Comparison of ENCODE assay signal across 1 cellular context in genomic region chr3:152200476-152201422, GRCh38.
TF ChIP-seq lines count a peak whose summit lies in the region.

No MANE protein-coding gene starts in this region.

TF ChIP-seq in K562, 482 proteins besides CTCF, POLR2A, EP300 and RAD21 (continued from another document and continues in another):
- TF ChIP-seq CAMTA2 (CRISPR knock-in tag; conservative IDR thresholded peaks at IDR 0.05): no peak
- no peak for TF ChIP-seq NCOA1 (IDR thresholded peaks at IDR 0.05; ENCODE audit: low read depth)
- no peak for TF ChIP-seq FOS (IDR thresholded peaks at IDR 0.05; ENCODE audit: extremely low read depth, insufficient read length)
- no peak for TF ChIP-seq RBM22 (IDR thresholded peaks at IDR 0.05; ENCODE audit: low read depth, low read length, poor library complexity, severe bottlenecking)
- TF ChIP-seq MTA3 (IDR thresholded peaks at IDR 0.05; ENCODE audit: borderline replicate concordance): no peak
- TF ChIP-seq BMI1 (IDR thresholded peaks at IDR 0.05; ENCODE audit: low read length): no peak
- TF ChIP-seq NR2F6 (CRISPR knock-in tag; IDR thresholded peaks at IDR 0.05): no peak
- no peak for TF ChIP-seq ZNF263 (CRISPR knock-in tag; IDR thresholded peaks at IDR 0.05; ENCODE audit: borderline replicate concordance)
- TF ChIP-seq CBX1 (IDR thresholded peaks at IDR 0.05; ENCODE audit: low read depth): no peak
- no peak for TF ChIP-seq POLR2AphosphoS5 (IDR thresholded peaks at IDR 0.05; ENCODE audit: control insufficient read depth, insufficient read depth, low read depth, low read length)
- TF ChIP-seq MLLT1 (IDR thresholded peaks at IDR 0.05): peak in 1 of 2 experiments; percentile 34; a peak in 1 of 4 replicates
- peak; percentile 32 for TF ChIP-seq PRDM10 (IDR thresholded peaks at IDR 0.05; ENCODE audit: partially characterized antibody)
- no peak for TF ChIP-seq BCL6 (CRISPR knock-in tag; IDR thresholded peaks at IDR 0.05)
- TF ChIP-seq ZNF609 (CRISPR knock-in tag; IDR thresholded peaks at IDR 0.05; ENCODE audit: borderline replicate concordance): no peak
- no peak for TF ChIP-seq DIDO1 (tag; IDR thresholded peaks at IDR 0.05; ENCODE audit: low read depth)
- TF ChIP-seq EGR1 (conservative IDR thresholded peaks at IDR 0.05): no peak
- TF ChIP-seq HMBOX1 (IDR thresholded peaks at IDR 0.05): no peak
- no peak for TF ChIP-seq LCOR (CRISPR knock-in tag; IDR thresholded peaks at IDR 0.05)
- no peak for TF ChIP-seq SETDB1 (IDR thresholded peaks at IDR 0.05; ENCODE audit: low read length)
- no peak for TF ChIP-seq ZNF124 (CRISPR knock-in tag; IDR thresholded peaks at IDR 0.05)
- no peak for TF ChIP-seq SREBF2 (CRISPR knock-in tag; IDR thresholded peaks at IDR 0.05)
- TF ChIP-seq LARP7 (IDR thresholded peaks at IDR 0.05): no peak
- no peak for TF ChIP-seq ZNF217 (CRISPR knock-in tag; IDR thresholded peaks at IDR 0.05)
- TF ChIP-seq KDM1A (IDR thresholded peaks at IDR 0.05): 0 out of 4 replicates have a peak, but pooled peaks of 1 of the 2 experiments have one; percentile 6
- TF ChIP-seq MITF (IDR thresholded peaks at IDR 0.05): no peak
- TF ChIP-seq E2F1 (CRISPR knock-in tag; IDR thresholded peaks at IDR 0.05): no peak
- 0 out of 2 replicates have a peak, but pooled peaks have one; percentile 35 for TF ChIP-seq MECOM (CRISPR knock-in tag; IDR thresholded peaks at IDR 0.05)
- TF ChIP-seq AFF4 (CRISPR knock-in tag; IDR thresholded peaks at IDR 0.05): no peak
- TF ChIP-seq SMARCA4 (IDR thresholded peaks at IDR 0.05): 0 out of 2 replicates have a peak, but pooled peaks have one; percentile 46
- TF ChIP-seq ZBTB8A (IDR thresholded peaks at IDR 0.05; ENCODE audit: partially characterized antibody): no peak
- no peak for TF ChIP-seq MTA2 (IDR thresholded peaks at IDR 0.05; ENCODE audit: low read depth)
- no peak for TF ChIP-seq ATF1 (CRISPR knock-in tag; IDR thresholded peaks at IDR 0.05)
- TF ChIP-seq ATF1 (tag; IDR thresholded peaks at IDR 0.05): peak; percentile 10; the same call in 1 of the 2 replicates
- no peak for TF ChIP-seq HMG20B (CRISPR knock-in tag; IDR thresholded peaks at IDR 0.05)
- peak; percentile 53; the same call in 1 of the 2 replicates for TF ChIP-seq SOX6 (IDR thresholded peaks at IDR 0.05)
- no peak for TF ChIP-seq FOXO4 (CRISPR knock-in tag; IDR thresholded peaks at IDR 0.05)
- no peak for TF ChIP-seq ZNF778 (CRISPR knock-in tag; IDR thresholded peaks at IDR 0.05)
- TF ChIP-seq HDAC6 (IDR thresholded peaks at IDR 0.05; ENCODE audit: low read depth, low read length): no peak
- no peak for TF ChIP-seq ZBTB49 (CRISPR knock-in tag; IDR thresholded peaks at IDR 0.05; ENCODE audit: borderline replicate concordance)
- no peak for TF ChIP-seq ZNF384 (IDR thresholded peaks at IDR 0.05; ENCODE audit: low read depth, low read length)
- no peak for TF ChIP-seq ARHGAP35 (IDR thresholded peaks at IDR 0.05; ENCODE audit: partially characterized antibody)
- no peak for TF ChIP-seq CTBP1 (IDR thresholded peaks at IDR 0.05; ENCODE audit: borderline replicate concordance)
